In genomic region chr10:61837748-61838055, GRCh38 we compare ENCODE assay signal across 13 cellular contexts.
DNase-seq lines count a peak whose midpoint lies in the region; TF ChIP-seq lines count a peak whose summit lies in the region.
"Had no signal": no experiment of that assay in that cellular context is flagged by ENCODE, and none has a peak within 500 bp of the region (broad histone marks: within the 10 kb centered on the region; RNA-seq: fewer than 3 reads in every experiment).

No MANE protein-coding gene starts in this region.

- peaks cover 1% of the 10 kb centered on the region for H3K36me3 Mint-ChIP-seq in progenitor cell of endocrine pancreas (ENCODE audit: insufficient read depth)
- no peaks in the 10 kb centered on the region for H3K36me3 Mint-ChIP-seq in activated CD4-positive, alpha-beta T cell treated with anti-CD3 and anti-CD28 coated beads, Interleukin-2, amount 10 ng/mL, durations not matched to agents 7 days and 5 days (ENCODE audit: low read depth)
- H3K36me3 Mint-ChIP-seq: activated naive CD4-positive, alpha-beta T cell treated with anti-CD3 and anti-CD28 coated beads, Interleukin-2, amount 10 ng/mL, durations not matched to agents 7 days and 5 days had no signal

- no peaks in the 10 kb centered on the region for H3K9me3 ChIP-seq in endocrine pancreas (ENCODE audit: control insufficient read depth, low read length)

- H3K27me3 Mint-ChIP-seq in progenitor cell of endocrine pancreas = no peaks in the 10 kb centered on the region
- no peaks in the 10 kb centered on the region for H3K27me3 Mint-ChIP-seq in activated CD4-positive, alpha-beta T cell treated with anti-CD3 and anti-CD28 coated beads, Interleukin-2, amount 10 ng/mL, durations not matched to agents 7 days and 5 days
- H3K27me3 Mint-ChIP-seq: activated naive CD4-positive, alpha-beta T cell treated with anti-CD3 and anti-CD28 coated beads, Interleukin-2, amount 10 ng/mL, durations not matched to agents 7 days and 5 days had no signal

- peak overlapping the region; percentile 6 for H3K4me3 Mint-ChIP-seq in progenitor cell of endocrine pancreas (ENCODE audit: low read depth)
- H3K4me3 Mint-ChIP-seq in activated CD4-positive, alpha-beta T cell treated with anti-CD3 and anti-CD28 coated beads, Interleukin-2, amount 10 ng/mL, durations not matched to agents 7 days and 5 days = no peak overlapping the region
- H3K4me3 Mint-ChIP-seq: activated naive CD4-positive, alpha-beta T cell treated with anti-CD3 and anti-CD28 coated beads, Interleukin-2, amount 10 ng/mL, durations not matched to agents 7 days and 5 days; neural crest cell had no signal

- H3K36me3 ChIP-seq in endocrine pancreas (ENCODE audit: control insufficient read depth, insufficient read depth, low read length) = no peaks in the 10 kb centered on the region

- no peak overlapping the region for H3K4me3 ChIP-seq in Jurkat, Clone E6-1 (ENCODE audit: low read length)
- peak overlapping the region; percentile 41 for H3K4me3 ChIP-seq in endocrine pancreas (ENCODE audit: control insufficient read depth, insufficient read depth, low read length)

- DNase-seq in ACHN = peak; percentile 61
- DNase-seq in Jurkat, Clone E6-1 (ENCODE audit: low read depth, low spot score) = peak; percentile 46
- DNase-seq in progenitor cell of endocrine pancreas (ENCODE audit: low spot score, unreplicated experiment) = no peak
- DNase-seq in SIG-M5 (lab: John Stamatoyannopoulos, UW) = no peak
- no peak for DNase-seq in activated T-cell treated with anti-CD3 and anti-CD28 coated beads, Interleukin-2, amount 50 U/mL, for 1 hour
- no peak for DNase-seq in HCEC 1CT
- DNase-seq in activated CD4-positive, alpha-beta T cell treated with anti-CD3 and anti-CD28 coated beads, Interleukin-2, amount 10 ng/mL, durations not matched to agents 7 days and 5 days = no peak
- DNase-seq: activated CD4-positive, alpha-beta T cell treated with anti-CD3 and anti-CD28 coated beads for 48 hours; activated naive CD4-positive, alpha-beta T cell treated with anti-CD3 and anti-CD28 coated beads, Interleukin-2, amount 10 ng/mL, durations not matched to agents 7 days and 5 days; Right ventricle myocardium superior; stimulated activated CD4-positive, alpha-beta T cell treated with anti-CD3 and anti-CD28 coated beads, Interleukin-4, amount 100 ng/mL, for 4 hours had no signal

- peaks cover 46% of the 10 kb centered on the region for H3K4me1 Mint-ChIP-seq in progenitor cell of endocrine pancreas (ENCODE audit: low read depth)
- H3K4me1 Mint-ChIP-seq in activated CD4-positive, alpha-beta T cell treated with anti-CD3 and anti-CD28 coated beads, Interleukin-2, amount 10 ng/mL, durations not matched to agents 7 days and 5 days = peaks cover 17% of the 10 kb centered on the region

- POLR2A ChIA-PET in activated CD4-positive, alpha-beta T cell treated with anti-CD3 and anti-CD28 coated beads, Interleukin-2, amount 10 ng/mL, durations not matched to agents 7 days and 5 days (lab: Charles Lee) = no interaction called here

- H3K9ac ChIP-seq in endocrine pancreas (ENCODE audit: control insufficient read depth, insufficient read depth, low read length) = no peak overlapping the region

- H3K4me1 ChIP-seq in endocrine pancreas (ENCODE audit: control insufficient read depth, insufficient read depth, low read length) = peaks cover 44% of the 10 kb centered on the region

- no peaks in the 10 kb centered on the region for H3K27me3 ChIP-seq in endocrine pancreas (ENCODE audit: control insufficient read depth, insufficient read depth, low read length)

- CTCF ChIA-PET in activated CD4-positive, alpha-beta T cell treated with anti-CD3 and anti-CD28 coated beads, Interleukin-2, amount 10 ng/mL, durations not matched to agents 7 days and 5 days (lab: Charles Lee) = interaction anchor here (1.0 kb wide), 1 partner anchor 105 kb away, joined by 3 read pairs; no protein-coding TSS in a partner anchor

- H3K27ac Mint-ChIP-seq in progenitor cell of endocrine pancreas = peak overlapping the region; percentile 93
- H3K27ac Mint-ChIP-seq in activated CD4-positive, alpha-beta T cell treated with anti-CD3 and anti-CD28 coated beads, Interleukin-2, amount 10 ng/mL, durations not matched to agents 7 days and 5 days = no peak overlapping the region
- H3K27ac Mint-ChIP-seq: activated naive CD4-positive, alpha-beta T cell treated with anti-CD3 and anti-CD28 coated beads, Interleukin-2, amount 10 ng/mL, durations not matched to agents 7 days and 5 days had no signal

- in situ Hi-C loops in ACHN (cut with HindIII; ENCODE audit: low pct_ligation_motif_present, low pct_unique_long_range_greater_than_20kb, low sequenced_read_pairs) = no loop called here

- no peak for TF ChIP-seq CTCF in progenitor cell of endocrine pancreas (IDR thresholded peaks at IDR 0.05; ENCODE audit: unreplicated experiment)

- peaks cover 6% of the 10 kb centered on the region for H3K9me3 Mint-ChIP-seq in progenitor cell of endocrine pancreas (ENCODE audit: low read depth)
- H3K9me3 Mint-ChIP-seq in activated CD4-positive, alpha-beta T cell treated with anti-CD3 and anti-CD28 coated beads, Interleukin-2, amount 10 ng/mL, durations not matched to agents 7 days and 5 days = no peaks in the 10 kb centered on the region
- H3K9me3 Mint-ChIP-seq: activated naive CD4-positive, alpha-beta T cell treated with anti-CD3 and anti-CD28 coated beads, Interleukin-2, amount 10 ng/mL, durations not matched to agents 7 days and 5 days; neural crest cell had no signal

Comparison
In these comparisons a context has a peak if more than half of its experiments do, and no peak if none do; other contexts are left out.
1. DNase-seq: peak in ACHN (single experiment) and Jurkat, Clone E6-1 (single experiment); none in progenitor cell of endocrine pancreas (single experiment), SIG-M5 (single experiment), activated T-cell treated with anti-CD3 and anti-CD28 coated beads, Interleukin-2, amount 50 U/mL, for 1 hour (single experiment), HCEC 1CT (single experiment) and activated CD4-positive, alpha-beta T cell treated with anti-CD3 and anti-CD28 coated beads, Interleukin-2, amount 10 ng/mL, durations not matched to agents 7 days and 5 days (single experiment).